Comparison of ENCODE assay signal across 9 cellular contexts in the genomic region with DNA sequence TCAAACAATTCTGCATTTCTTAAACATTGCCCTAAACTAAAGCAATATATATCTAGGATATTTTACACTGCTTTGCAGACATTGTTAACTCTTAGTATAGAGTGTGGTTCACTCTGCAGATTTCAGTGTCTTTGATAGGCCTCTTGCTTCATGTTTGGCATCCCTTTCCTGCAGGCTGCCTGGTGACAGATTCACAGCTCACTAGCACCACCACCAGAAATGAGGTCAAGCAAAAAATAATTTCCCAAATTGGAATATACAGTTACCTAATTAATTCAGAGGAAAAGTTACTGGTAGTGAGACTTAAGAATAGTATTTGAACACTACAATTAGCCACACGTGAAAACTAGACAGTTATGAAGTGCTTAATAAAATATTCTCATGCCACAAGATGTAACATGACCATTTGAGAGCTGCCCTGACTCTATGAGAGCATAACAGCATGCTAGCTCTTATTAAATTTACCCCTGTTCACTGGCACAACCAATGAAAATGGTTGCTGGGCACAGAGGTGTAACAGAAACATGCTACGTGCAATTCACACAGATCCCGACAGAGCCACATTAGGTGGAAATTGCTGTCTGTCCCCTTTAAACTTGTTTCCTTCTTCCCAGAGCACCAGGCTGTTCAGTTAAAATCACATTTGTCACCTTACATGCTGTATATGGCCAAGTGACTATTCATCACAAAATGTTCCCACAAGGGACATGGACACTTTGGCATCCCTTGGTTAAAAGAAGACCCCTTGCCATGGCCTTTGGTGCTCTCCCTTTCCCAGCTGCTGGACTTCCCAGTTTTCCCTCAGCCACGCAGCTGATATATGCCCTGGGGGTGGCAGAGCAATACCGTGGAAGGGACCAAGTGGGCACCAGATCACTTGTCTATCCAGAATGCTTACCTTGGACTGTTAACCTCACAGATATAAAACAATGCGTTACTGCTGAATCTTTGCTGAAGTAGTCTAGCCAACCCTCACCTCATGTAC. TPM values are rescaled to one million over a fixed set of nuclear protein-coding genes. Genes with fewer than 3 reads are reported as not detected.
A peak's percentile ranks its signal among the peaks of the same experiment; 100 is the strongest.
DNase-seq lines count a peak whose midpoint lies in the region; ATAC-seq and TF ChIP-seq lines count a peak whose summit lies in the region.
"Had no signal": no experiment of that assay in that cellular context is flagged by ENCODE, and none has a peak within 500 bp of the region (broad histone marks: within the 10 kb centered on the region; RNA-seq: fewer than 3 reads in every experiment).

No MANE protein-coding gene starts in this region.

- H3K27me3 Mint-ChIP-seq in activated CD4-positive, alpha-beta T cell treated with anti-CD3 and anti-CD28 coated beads, Interleukin-2, amount 10 ng/mL, durations not matched to agents 24 days and 14 days = peaks cover 5% of the 10 kb centered on the region

- no peaks in the 10 kb centered on the region for H3K4me1 Mint-ChIP-seq in activated CD4-positive, alpha-beta T cell treated with anti-CD3 and anti-CD28 coated beads, Interleukin-2, amount 10 ng/mL, durations not matched to agents 24 days and 14 days
- H3K4me1 Mint-ChIP-seq: activated CD4-positive, alpha-beta memory T cell treated with anti-CD3 and anti-CD28 coated beads, Interleukin-2, amount 10 ng/mL, durations not matched to agents 7 days and 5 days had no signal

- intact Hi-C loops in activated CD4-positive, alpha-beta T cell treated with anti-CD3 and anti-CD28 coated beads, Interleukin-2, amount 10 ng/mL, durations not matched to agents 24 days and 14 days (cut with micrococcal nuclease) = no loop called here

- DNase-seq in A172 (ENCODE audit: low spot score) = peak; percentile 8
- peak; percentile 7 for DNase-seq in RPMI8226
- peak; percentile 9 for DNase-seq in glomerular visceral epithelial cell (ENCODE audit: extremely low spot score)
- no peak for DNase-seq in stimulated activated CD4-positive, alpha-beta T cell treated with anti-CD3 and anti-CD28 coated beads, Interleukin-4, amount 100 ng/mL, for 4 hours
- no peak for DNase-seq in activated CD4-positive, alpha-beta T cell treated with anti-CD3 and anti-CD28 coated beads, Interleukin-2, amount 10 ng/mL, durations not matched to agents 24 days and 14 days
- no peak for DNase-seq in HPDE6-E6E7 (ENCODE audit: extremely low spot score)
- DNase-seq: activated CD4-positive, alpha-beta memory T cell treated with anti-CD3 and anti-CD28 coated beads, Interleukin-2, amount 10 ng/mL, durations not matched to agents 7 days and 5 days had no signal

- H3K4me3 Mint-ChIP-seq in activated CD4-positive, alpha-beta T cell treated with anti-CD3 and anti-CD28 coated beads, Interleukin-2, amount 10 ng/mL, durations not matched to agents 24 days and 14 days = no peak overlapping the region
- H3K4me3 Mint-ChIP-seq: activated CD4-positive, alpha-beta memory T cell treated with anti-CD3 and anti-CD28 coated beads, Interleukin-2, amount 10 ng/mL, durations not matched to agents 7 days and 5 days had no signal

- 0 out of 2 replicates have a peak, but pooled peaks have one; percentile 2 for TF ChIP-seq CTCF in GM12874 (IDR thresholded peaks at IDR 0.05; ENCODE audit: insufficient read depth, low read depth, low read length)

- peaks cover 4% of the 10 kb centered on the region for H3K9me3 Mint-ChIP-seq in activated CD4-positive, alpha-beta T cell treated with anti-CD3 and anti-CD28 coated beads, Interleukin-2, amount 10 ng/mL, durations not matched to agents 24 days and 14 days

- no peaks in the 10 kb centered on the region for H3K36me3 Mint-ChIP-seq in activated CD4-positive, alpha-beta T cell treated with anti-CD3 and anti-CD28 coated beads, Interleukin-2, amount 10 ng/mL, durations not matched to agents 24 days and 14 days (ENCODE audit: low read depth)

- no peak for ATAC-seq in GM21423 (IDR thresholded peaks at IDR 0.05; ENCODE audit: unreplicated experiment)

- H3K27ac Mint-ChIP-seq in activated CD4-positive, alpha-beta T cell treated with anti-CD3 and anti-CD28 coated beads, Interleukin-2, amount 10 ng/mL, durations not matched to agents 24 days and 14 days = no peak overlapping the region
- H3K27ac Mint-ChIP-seq: activated CD4-positive, alpha-beta memory T cell treated with anti-CD3 and anti-CD28 coated beads, Interleukin-2, amount 10 ng/mL, durations not matched to agents 7 days and 5 days had no signal

RNA-seq across cellular contexts. Expression of a gene that starts 35.7 kb away (rescaled TPM):
- 0.28 and 1.1 TPM in 2 replicates for total RNA-seq in A172 (2014; rRNA removed; shearing (Covaris generic))
- 0.63 and 0.64 TPM in 2 replicates for total RNA-seq in activated CD4-positive, alpha-beta T cell treated with anti-CD3 and anti-CD28 coated beads, Interleukin-2, amount 10 ng/mL, durations not matched to agents 24 days and 14 days

Comparison
In these comparisons a context has a peak if more than half of its experiments do, and no peak if none do; other contexts are left out.
1. DNase-seq: peak in A172 (single experiment), RPMI8226 (single experiment) and glomerular visceral epithelial cell (single experiment); none in stimulated activated CD4-positive, alpha-beta T cell treated with anti-CD3 and anti-CD28 coated beads, Interleukin-4, amount 100 ng/mL, for 4 hours (0 of 2), activated CD4-positive, alpha-beta T cell treated with anti-CD3 and anti-CD28 coated beads, Interleukin-2, amount 10 ng/mL, durations not matched to agents 24 days and 14 days (single experiment) and HPDE6-E6E7 (single experiment).